Comparison of ENCODE assay signal across 2 cellular contexts in the genomic region with DNA sequence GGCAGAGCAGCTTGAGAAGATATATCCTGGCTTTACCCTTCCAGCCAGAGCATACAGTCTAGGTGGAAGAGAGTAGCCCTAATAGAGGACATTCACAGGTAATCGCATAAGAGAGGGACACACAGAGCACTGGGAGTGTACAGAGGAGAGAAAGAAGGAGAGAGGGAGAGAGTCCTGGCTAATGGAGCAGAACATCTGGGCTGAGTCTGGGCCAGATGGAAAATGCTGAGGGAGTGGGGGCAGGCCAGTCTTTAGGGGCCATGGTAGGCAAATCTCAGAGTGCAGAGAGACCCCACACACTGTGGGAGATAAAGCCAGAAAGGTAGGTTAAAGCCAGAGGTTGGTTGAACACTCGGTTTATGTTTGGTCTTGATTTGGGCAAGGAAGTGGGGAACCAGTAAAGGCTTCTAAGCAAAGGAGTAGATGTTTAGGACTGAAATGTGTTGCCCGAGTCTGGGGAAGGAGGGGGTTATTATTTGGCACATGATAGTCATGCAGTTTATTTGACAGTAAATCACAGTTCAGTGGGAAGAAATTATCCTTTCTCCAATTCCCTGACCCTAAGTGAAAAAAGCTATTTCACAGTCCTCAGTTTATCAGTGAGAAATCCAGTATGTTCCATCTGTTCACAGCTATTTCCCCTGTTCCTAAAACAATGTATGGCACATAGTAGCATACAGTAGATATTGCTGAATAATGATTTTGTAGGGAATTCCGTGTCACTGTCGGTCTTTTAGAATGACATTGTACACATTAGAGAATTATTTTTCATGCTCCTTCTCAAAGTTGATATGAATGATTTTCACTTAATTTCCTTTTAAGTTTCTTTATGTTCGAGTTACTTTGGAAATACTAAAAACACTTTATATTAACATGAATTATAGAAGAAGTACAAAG.
TF ChIP-seq lines count a peak whose summit lies in the region.

No MANE protein-coding gene starts in this region.

TF ChIP-seq in SK-N-SH, 30 proteins besides CTCF, POLR2A, EP300 and RAD21 (continued from another document):
- TF ChIP-seq RCOR1 (IDR thresholded peaks at IDR 0.05; ENCODE audit: low read length) = no peak
- no peak for TF ChIP-seq MEF2A (IDR thresholded peaks at IDR 0.05; ENCODE audit: borderline replicate concordance, low read depth)
- TF ChIP-seq, protein P1, sequence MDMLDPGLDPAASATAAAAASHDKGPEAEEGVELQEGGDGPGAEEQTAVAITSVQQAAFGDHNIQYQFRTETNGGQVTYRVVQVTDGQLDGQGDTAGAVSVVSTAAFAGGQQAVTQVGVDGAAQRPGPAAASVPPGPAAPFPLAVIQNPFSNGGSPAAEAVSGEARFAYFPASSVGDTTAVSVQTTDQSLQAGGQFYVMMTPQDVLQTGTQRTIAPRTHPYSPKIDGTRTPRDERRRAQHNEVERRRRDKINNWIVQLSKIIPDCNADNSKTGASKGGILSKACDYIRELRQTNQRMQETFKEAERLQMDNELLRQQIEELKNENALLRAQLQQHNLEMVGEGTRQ (IDR thresholded peaks at IDR 0.05; ENCODE audit: borderline replicate concordance, low read depth, low read length) = no peak
- TF ChIP-seq SIN3A (IDR thresholded peaks at IDR 0.05; ENCODE audit: borderline replicate concordance, low read depth, low read length) = no peak
- no peak for TF ChIP-seq GATA2 (CRISPR knock-in tag; IDR thresholded peaks at IDR 0.05)
- TF ChIP-seq POLR2AphosphoS5 (IDR thresholded peaks at IDR 0.05; ENCODE audit: low read depth, low read length) = no peak
- no peak for TF ChIP-seq FOXM1 (IDR thresholded peaks at IDR 0.05; ENCODE audit: low read depth)
- TF ChIP-seq, protein P2, sequence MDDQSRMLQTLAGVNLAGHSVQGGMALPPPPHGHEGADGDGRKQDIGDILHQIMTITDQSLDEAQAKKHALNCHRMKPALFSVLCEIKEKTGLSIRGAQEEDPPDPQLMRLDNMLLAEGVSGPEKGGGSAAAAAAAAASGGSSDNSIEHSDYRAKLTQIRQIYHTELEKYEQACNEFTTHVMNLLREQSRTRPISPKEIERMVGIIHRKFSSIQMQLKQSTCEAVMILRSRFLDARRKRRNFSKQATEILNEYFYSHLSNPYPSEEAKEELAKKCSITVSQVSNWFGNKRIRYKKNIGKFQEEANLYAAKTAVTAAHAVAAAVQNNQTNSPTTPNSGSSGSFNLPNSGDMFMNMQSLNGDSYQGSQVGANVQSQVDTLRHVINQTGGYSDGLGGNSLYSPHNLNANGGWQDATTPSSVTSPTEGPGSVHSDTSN (IDR thresholded peaks at IDR 0.05) = no peak
- no peak for TF ChIP-seq YY1 (IDR thresholded peaks at IDR 0.05; ENCODE audit: low read depth)
- no peak for TF ChIP-seq FOXJ3 (CRISPR knock-in tag; IDR thresholded peaks at IDR 0.05)
- TF ChIP-seq NFIC (IDR thresholded peaks at IDR 0.05; ENCODE audit: borderline replicate concordance) = no peak
- TF ChIP-seq TAF1 (IDR thresholded peaks at IDR 0.05; ENCODE audit: borderline replicate concordance, low read depth, low read length) = no peak
- no peak for TF ChIP-seq MXI1 (IDR thresholded peaks at IDR 0.05; ENCODE audit: low read depth, low read length)
- TF ChIP-seq NRF1 (IDR thresholded peaks at IDR 0.05; ENCODE audit: low read depth, low read length) = no peak
- TF ChIP-seq ELF1 (IDR thresholded peaks at IDR 0.05) = no peak
TF ChIP-seq in SK-N-SH: peak in this region for 0.

TF ChIP-seq in SK-N-SH treated with all-trans-retinoic acid at 6 μM for 48 hours, 23 proteins besides CTCF, POLR2A, EP300 and RAD21 (continued from another document):
- TF ChIP-seq, protein P3, sequence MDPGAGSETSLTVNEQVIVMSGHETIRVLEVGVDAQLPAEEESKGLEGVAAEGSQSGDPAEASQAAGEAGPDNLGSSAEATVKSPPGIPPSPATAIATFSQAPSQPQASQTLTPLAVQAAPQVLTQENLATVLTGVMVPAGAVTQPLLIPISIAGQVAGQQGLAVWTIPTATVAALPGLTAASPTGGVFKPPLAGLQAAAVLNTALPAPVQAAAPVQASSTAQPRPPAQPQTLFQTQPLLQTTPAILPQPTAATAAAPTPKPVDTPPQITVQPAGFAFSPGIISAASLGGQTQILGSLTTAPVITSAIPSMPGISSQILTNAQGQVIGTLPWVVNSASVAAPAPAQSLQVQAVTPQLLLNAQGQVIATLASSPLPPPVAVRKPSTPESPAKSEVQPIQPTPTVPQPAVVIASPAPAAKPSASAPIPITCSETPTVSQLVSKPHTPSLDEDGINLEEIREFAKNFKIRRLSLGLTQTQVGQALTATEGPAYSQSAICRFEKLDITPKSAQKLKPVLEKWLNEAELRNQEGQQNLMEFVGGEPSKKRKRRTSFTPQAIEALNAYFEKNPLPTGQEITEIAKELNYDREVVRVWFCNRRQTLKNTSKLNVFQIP (CRISPR knock-in tag; IDR thresholded peaks at IDR 0.05; ENCODE audit: borderline replicate concordance, low read depth) = no peak
- TF ChIP-seq, protein P4, sequence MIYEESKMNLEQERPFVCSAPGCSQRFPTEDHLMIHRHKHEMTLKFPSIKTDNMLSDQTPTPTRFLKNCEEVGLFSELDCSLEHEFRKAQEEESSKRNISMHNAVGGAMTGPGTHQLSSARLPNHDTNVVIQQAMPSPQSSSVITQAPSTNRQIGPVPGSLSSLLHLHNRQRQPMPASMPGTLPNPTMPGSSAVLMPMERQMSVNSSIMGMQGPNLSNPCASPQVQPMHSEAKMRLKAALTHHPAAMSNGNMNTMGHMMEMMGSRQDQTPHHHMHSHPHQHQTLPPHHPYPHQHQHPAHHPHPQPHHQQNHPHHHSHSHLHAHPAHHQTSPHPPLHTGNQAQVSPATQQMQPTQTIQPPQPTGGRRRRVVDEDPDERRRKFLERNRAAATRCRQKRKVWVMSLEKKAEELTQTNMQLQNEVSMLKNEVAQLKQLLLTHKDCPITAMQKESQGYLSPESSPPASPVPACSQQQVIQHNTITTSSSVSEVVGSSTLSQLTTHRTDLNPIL (CRISPR knock-in tag; IDR thresholded peaks at IDR 0.05; ENCODE audit: low read depth) = no peak
